Comparison of ENCODE assay signal across 24 cellular contexts in the genomic region with DNA sequence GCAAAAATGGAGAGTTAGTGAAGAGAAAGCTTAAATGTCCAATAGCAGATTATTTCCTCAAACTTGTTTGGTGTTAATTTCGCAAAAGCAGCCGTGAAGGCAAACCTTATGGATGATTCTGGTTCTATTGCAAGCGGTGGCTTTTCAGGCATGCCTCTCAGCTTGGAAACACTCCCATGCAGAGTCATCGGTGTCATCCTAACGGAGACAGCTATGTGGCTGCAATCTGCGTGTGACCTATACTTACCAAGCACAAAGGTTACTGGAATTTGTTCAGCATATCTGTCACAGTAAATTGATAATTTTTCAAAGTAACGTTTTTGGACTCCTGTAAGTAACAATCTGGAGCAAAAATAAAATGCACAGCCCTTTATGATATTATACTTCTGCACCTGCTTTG. TPM values are rescaled to one million over a fixed set of nuclear protein-coding genes. Genes with fewer than 3 reads are reported as not detected.
"Had no signal": no experiment of that assay in that cellular context is flagged by ENCODE, and none has a peak within 500 bp of the region (broad histone marks: within the 10 kb centered on the region; RNA-seq: fewer than 3 reads in every experiment).

No MANE protein-coding gene starts in this region.

- H3K27me3 ChIP-seq: ascending aorta, suprapubic skin had no signal

- H3K27me3 Mint-ChIP-seq: type B pancreatic cell had no signal

- H3K36me3 Mint-ChIP-seq: activated naive CD4-positive, alpha-beta T cell treated with anti-CD3 and anti-CD28 coated beads, Interleukin-2, amount 50 U/mL, for 24 hours; type B pancreatic cell had no signal

- H3K9me3 Mint-ChIP-seq: activated naive CD4-positive, alpha-beta T cell treated with anti-CD3 and anti-CD28 coated beads, Interleukin-2, amount 50 U/mL, for 24 hours; effector memory CD8-positive, alpha-beta T cell; stimulated activated naive CD8-positive, alpha-beta T cell treated with anti-CD3 and anti-CD28 coated beads, Interleukin-15, amount 100 ng/mL, for 72 hours; type B pancreatic cell had no signal

- H3K9me3 ChIP-seq: ascending aorta, suprapubic skin had no signal

- DNase-seq: activated CD4-positive, alpha-beta T cell treated with anti-CD3 and anti-CD28 coated beads, Interleukin-2, amount 50 U/mL, for 4 hours; activated gamma-delta T cell; cerebellar nuclear complex; effector memory CD8-positive, alpha-beta T cell; foreskin fibroblast; glutamatergic neuron; hypothalamus; islet precursor cell; left colon; mammary epithelial cell; midbrain; nephron progenitor cell; occipital lobe; posterior cingulate gyrus; small intestine; stimulated activated CD4-positive, alpha-beta T cell treated with anti-CD3 and anti-CD28 coated beads, Interleukin-15, amount 100 ng/mL, for 24 hours; stimulated activated CD4-positive, alpha-beta T cell treated with anti-CD3 and anti-CD28 coated beads, Interleukin-2, amount 100 ng/mL, for 48 hours; stimulated activated naive CD8-positive, alpha-beta T cell treated with anti-CD3 and anti-CD28 coated beads, Interleukin-15, amount 100 ng/mL, for 72 hours; SW 1271; T-helper 2 cell had no signal

- H3K27ac ChIP-seq: ascending aorta, suprapubic skin had no signal

- H3K27ac Mint-ChIP-seq: activated naive CD4-positive, alpha-beta T cell treated with anti-CD3 and anti-CD28 coated beads, Interleukin-2, amount 50 U/mL, for 24 hours; effector memory CD8-positive, alpha-beta T cell; nephron progenitor cell; stimulated activated naive CD8-positive, alpha-beta T cell treated with anti-CD3 and anti-CD28 coated beads, Interleukin-15, amount 100 ng/mL, for 72 hours; type B pancreatic cell had no signal

- H3K36me3 ChIP-seq: ascending aorta, suprapubic skin had no signal

- H3K4me3 ChIP-seq: ascending aorta, suprapubic skin had no signal

- H3K4me3 Mint-ChIP-seq: activated naive CD4-positive, alpha-beta T cell treated with anti-CD3 and anti-CD28 coated beads, Interleukin-2, amount 50 U/mL, for 24 hours; effector memory CD8-positive, alpha-beta T cell; nephron progenitor cell; stimulated activated naive CD8-positive, alpha-beta T cell treated with anti-CD3 and anti-CD28 coated beads, Interleukin-15, amount 100 ng/mL, for 72 hours; type B pancreatic cell had no signal

- ATAC-seq: effector memory CD8-positive, alpha-beta T cell; left colon; stimulated activated naive CD8-positive, alpha-beta T cell treated with anti-CD3 and anti-CD28 coated beads, Interleukin-15, amount 100 ng/mL, for 72 hours had no signal

RNA-seq across cellular contexts. Expression of a gene that starts 5.0 kb away (rescaled TPM):
- total RNA-seq: ascending aorta, left colon had no signal
